In genomic region chr21:29462475-29462874, GRCh38 we compare ENCODE assay signal across 12 cellular contexts.
"Had no signal": no experiment of that assay in that cellular context is flagged by ENCODE, and none has a peak within 500 bp of the region (broad histone marks: within the 10 kb centered on the region; RNA-seq: fewer than 3 reads in every experiment).

No MANE protein-coding gene starts in this region.

- H3K4me3 ChIP-seq: body of pancreas, colonic mucosa, ovary, right lobe of liver had no signal

- H3K36me3 ChIP-seq: colonic mucosa, ovary, right lobe of liver had no signal

- H3K27me3 ChIP-seq: body of pancreas, colonic mucosa, ovary, right lobe of liver had no signal

- ATAC-seq: body of pancreas; left colon; naive thymus-derived CD4-positive, alpha-beta T cell; right lobe of liver had no signal

- H3K27ac ChIP-seq: body of pancreas, colonic mucosa, ovary, right lobe of liver had no signal

- H3K4me1 ChIP-seq: body of pancreas, colonic mucosa, right lobe of liver had no signal

- FAIRE-seq: endometrium had no signal

- H3K9me3 ChIP-seq: body of pancreas, colonic mucosa, ovary, right lobe of liver had no signal

- DNase-seq: activated CD4-positive, alpha-beta T cell treated with anti-CD3 and anti-CD28 coated beads, Interleukin-2, amount 10 ng/mL, durations not matched to agents 7 days and 5 days; activated CD8-positive, alpha-beta memory T cell treated with anti-CD3 and anti-CD28 coated beads for 24 hours; activated gamma-delta T cell treated with Interleukin-2 at 50 U/mL for 16 hours; amygdala; body of pancreas; central memory CD4-positive, alpha-beta T cell; colonic mucosa; left colon; naive thymus-derived CD4-positive, alpha-beta T cell; ovary; right lobe of liver had no signal
